Comparison of ENCODE assay signal across 8 cellular contexts in genomic region chr14:74618078-74618952, GRCh38. TPM values are rescaled to one million over a fixed set of nuclear protein-coding genes. Genes with fewer than 3 reads are reported as not detected.
DNase-seq lines count a peak whose midpoint lies in the region; ATAC-seq and TF ChIP-seq lines count a peak whose summit lies in the region.

No MANE protein-coding gene starts in this region.

- H3K27me3 ChIP-seq in Panc1 (ENCODE audit: control insufficient read depth, insufficient read depth, low read length), result no peaks in the 10 kb centered on the region
- no peaks in the 10 kb centered on the region for H3K27me3 ChIP-seq in right cardiac atrium (ENCODE audit: control insufficient read depth, insufficient read depth)

- H3K36me3 ChIP-seq in Panc1 (ENCODE audit: control insufficient read depth, insufficient read depth, low read length), result no peaks in the 10 kb centered on the region

- intact Hi-C loops in Panc1 (cut with micrococcal nuclease; ENCODE audit: unreplicated experiment) (loop anchor here (10.0 kb wide), 1 partner anchor 66 kb away; no protein-coding TSS in a partner anchor), right cardiac atrium (cut with DNase I) (loop anchor here in 3 of 4 donors (5.0 to 10.0 kb wide), 3 partner anchors 44 to 114 kb away; partner anchors contain the start of genes AREL1 (in 1 of the 3) and FCF1 (in 1 of the 3))

- H3K27ac ChIP-seq in Panc1 (ENCODE audit: low read length) (peak overlapping the region; percentile 95), right cardiac atrium (ENCODE audit: low read length) (peak overlapping the region; percentile 20)

- H3K4me3 ChIP-seq in Panc1 (ENCODE audit: low read depth in 2 of 2, low read length in 2 of 2) (0 out of 4 replicates have a peak overlapping the region, but pooled peaks of 1 of the 2 experiments have one; percentile 1), right cardiac atrium (ENCODE audit: low read length) (no peak overlapping the region)

- ATAC-seq in GM18520 (IDR thresholded peaks at IDR 0.05; ENCODE audit: unreplicated experiment) (peak; percentile 51), Panc1 (no peak), right cardiac atrium (peak in 1 of 2 donors; percentile 12), HG03280 (IDR thresholded peaks at IDR 0.05; ENCODE audit: unreplicated experiment) (no peak), GM21717 (IDR thresholded peaks at IDR 0.05; ENCODE audit: unreplicated experiment) (no peak)

- CTCF ChIA-PET in Panc1 (lab: Charles Lee), result interaction anchor here (0.7 kb wide), 1 partner anchor 9 kb away, joined by 3 read pairs; no protein-coding TSS in a partner anchor

- 62% methylated on average over 10 of the region's 10 CpGs for WGBS in right cardiac atrium

- DNase-seq in Panc1 (ENCODE audit: low read depth, low spot score) (no peak), right cardiac atrium (no peak), NCI-H187 (lab: John Stamatoyannopoulos, UW) (no peak)
- peak; percentile 17 to 40 for DNase-seq in activated T-helper 1 cell treated with anti-CD3 and anti-CD28 coated beads, Interleukin-2, amount 50 U/mL, for 16 hours (ENCODE audit: low read depth in 1 of 2, low spot score in 1 of 2)
- peak; percentile 54 for DNase-seq in stimulated activated CD8-positive, alpha-beta memory T cell treated with anti-CD3 and anti-CD28 coated beads, Interleukin-12 subunit alpha, Interleukin-12 subunit beta, amount 100 ng/mL, for 1 hour (ENCODE audit: low read depth)

- POLR2A ChIA-PET in Panc1 (lab: Charles Lee), result no interaction called here

- in situ Hi-C loops in Panc1 (cut with HindIII; ENCODE audit: low pct_unique_long_range_greater_than_20kb, low sequenced_read_pairs), result no loop called here

- H3K9me3 ChIP-seq in Panc1 (ENCODE audit: control insufficient read depth, insufficient read depth, low read depth, low read length) (no peaks in the 10 kb centered on the region), right cardiac atrium (ENCODE audit: control insufficient read depth, low read length) (no peaks in the 10 kb centered on the region)

- no TSS peak for BruUV-seq in Panc1 (replicated peaks; lab: Mats Ljungman, UMichigan)

- TF ChIP-seq CTCF in Panc1 (IDR thresholded peaks at IDR 0.05), result no peak

- H3K4me1 ChIP-seq in Panc1 (ENCODE audit: control insufficient read depth, insufficient read depth, low read length) (peaks cover 87% of the 10 kb centered on the region), right cardiac atrium (ENCODE audit: control insufficient read depth, insufficient read depth, low read length) (peaks cover 14% of the 10 kb centered on the region)

RNA-seq across cellular contexts. Expression of gene LTBP2, which starts 6.3 kb away (rescaled TPM):
- 69.8 TPM for total RNA-seq in Panc1 (2021; ENCODE audit: unreplicated experiment)
- polyA plus RNA-seq in Panc1 (2012; ENCODE audit: insufficient read length), result 71.3 TPM
- 10 to 100 TPM; 13.9 to 46.0 (median 23.5) TPM for total RNA-seq in right cardiac atrium
- polyA plus RNA-seq in right cardiac atrium, result 3.4 TPM

Comparison
In these comparisons a context has a peak if more than half of its experiments do, and no peak if none do; other contexts are left out.
1. DNase-seq: peak in activated T-helper 1 cell treated with anti-CD3 and anti-CD28 coated beads, Interleukin-2, amount 50 U/mL, for 16 hours (2 of 2) and stimulated activated CD8-positive, alpha-beta memory T cell treated with anti-CD3 and anti-CD28 coated beads, Interleukin-12 subunit alpha, Interleukin-12 subunit beta, amount 100 ng/mL, for 1 hour (single experiment); none in Panc1 (single experiment), right cardiac atrium (0 of 3) and NCI-H187 (0 of 2).